1 cellular context compared by ENCODE assay signal in genomic region chr10:97407952-97408248, GRCh38.
TF ChIP-seq lines count a peak whose summit lies in the region.

No MANE protein-coding gene starts in this region.

TF ChIP-seq in GM23338, 12 proteins besides CTCF, POLR2A, EP300 and RAD21 (continued from another document):
- no peak for TF ChIP-seq ZNF462 (CRISPR knock-in tag; IDR thresholded peaks at IDR 0.05)
- no peak for TF ChIP-seq ZNF114 (CRISPR knock-in tag; IDR thresholded peaks at IDR 0.05)
- TF ChIP-seq EZH2 (IDR thresholded peaks at IDR 0.05; ENCODE audit: low read depth, unreplicated experiment) = no peak
- TF ChIP-seq NANOG (IDR thresholded peaks at IDR 0.05; ENCODE audit: borderline replicate concordance) = no peak
- no peak for TF ChIP-seq STAT1 (IDR thresholded peaks at IDR 0.05; ENCODE audit: unreplicated experiment)
- no peak for TF ChIP-seq ZNF331 (CRISPR knock-in tag; IDR thresholded peaks at IDR 0.05; ENCODE audit: low read depth)
- no peak for TF ChIP-seq REST (IDR thresholded peaks at IDR 0.05; ENCODE audit: unreplicated experiment)
- TF ChIP-seq EZH2phosphoT487 (IDR thresholded peaks at IDR 0.05; ENCODE audit: unreplicated experiment) = no peak
- TF ChIP-seq ETS1 (IDR thresholded peaks at IDR 0.05) = no peak
TF ChIP-seq in GM23338: peak in this region for 0.
